ENCODE assay signal across 1 cellular context in the genomic region with DNA sequence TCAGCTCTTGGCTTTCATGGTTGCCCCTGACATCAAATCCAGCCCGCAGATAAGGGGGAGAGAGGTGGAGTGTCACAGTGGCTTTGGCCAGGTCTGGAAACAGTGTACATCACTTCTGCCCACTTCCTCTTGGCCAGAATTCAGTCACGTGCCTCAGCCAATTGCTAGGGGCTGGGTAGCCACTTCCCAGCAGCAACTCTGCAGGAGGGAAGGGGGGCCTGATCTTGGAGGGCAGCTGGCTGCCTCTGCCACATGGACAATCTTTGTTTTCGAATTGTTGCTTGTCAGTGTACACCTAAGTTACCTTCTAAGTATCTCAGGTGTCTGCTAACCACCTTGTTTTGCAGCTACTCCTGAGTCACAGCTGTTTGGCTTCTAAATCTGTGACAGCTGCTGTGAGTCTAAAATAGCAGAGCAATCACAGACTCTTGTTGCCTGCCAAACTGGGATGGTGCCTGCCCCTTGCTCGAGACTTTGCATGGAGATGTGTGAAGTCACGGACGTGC.
A peak's percentile ranks its signal among the peaks of the same experiment; 100 is the strongest.
TF ChIP-seq lines count a peak whose summit lies in the region.

No MANE protein-coding gene starts in this region.

TF ChIP-seq in K562, 482 proteins besides CTCF, POLR2A, EP300 and RAD21 (continued from another document):
- TF ChIP-seq ZBTB40 (IDR thresholded peaks at IDR 0.05) (no peak), ZBTB40 (CRISPR knock-in tag; IDR thresholded peaks at IDR 0.05) (no peak), ZSCAN29 (IDR thresholded peaks at IDR 0.05) (no peak), SAFB (IDR thresholded peaks at IDR 0.05; ENCODE audit: borderline replicate concordance, low read depth, low read length) (no peak), MEF2A (IDR thresholded peaks at IDR 0.05; ENCODE audit: control insufficient read depth, low read depth, low read length) (no peak), ZEB2 (IDR thresholded peaks at IDR 0.05) (0 out of 2 replicates have a peak, but pooled peaks have one; percentile 33), CBFA2T3 (IDR thresholded peaks at IDR 0.05) (0 out of 2 replicates have a peak, but pooled peaks have one; percentile 19), MYC (IDR thresholded peaks at IDR 0.05; ENCODE audit: low read depth, low read length) (no peak), MYC (CRISPR knock-in tag; IDR thresholded peaks at IDR 0.05; ENCODE audit: borderline replicate concordance, low read depth) (no peak), ZFP1 (CRISPR knock-in tag; IDR thresholded peaks at IDR 0.05) (no peak), GTF2A2 (tag; IDR thresholded peaks at IDR 0.05) (no peak), ZZZ3 (IDR thresholded peaks at IDR 0.05) (no peak), ZNF695 (CRISPR knock-in tag; IDR thresholded peaks at IDR 0.05) (no peak), NR2C2 (CRISPR knock-in tag; IDR thresholded peaks at IDR 0.05) (0 out of 2 replicates have a peak, but pooled peaks have one; percentile 34), NR2C2 (tag; IDR thresholded peaks at IDR 0.05) (no peak), RREB1 (CRISPR knock-in tag; IDR thresholded peaks at IDR 0.05) (0 out of 2 replicates have a peak, but pooled peaks have one; percentile 61), NFXL1 (CRISPR knock-in tag; IDR thresholded peaks at IDR 0.05) (no peak), JUND (IDR thresholded peaks at IDR 0.05; ENCODE audit: borderline replicate concordance, low read depth, low read length) (no peak), JUND (tag; IDR thresholded peaks at IDR 0.05; ENCODE audit: borderline replicate concordance, low read depth, low read length) (peak; percentile 15; the same call in 1 of the 3 replicates), NEUROD1 (IDR thresholded peaks at IDR 0.05; ENCODE audit: borderline replicate concordance, low read depth, low read length, partially characterized antibody) (no peak), ZNF143 (CRISPR knock-in tag; IDR thresholded peaks at IDR 0.05) (no peak), L3MBTL2 (IDR thresholded peaks at IDR 0.05) (peak; percentile 18; the same call in 1 of the 2 replicates), SMAD4 (CRISPR knock-in tag; conservative IDR thresholded peaks at IDR 0.05) (no peak; the same call in 1 of the 2 replicates), ELF4 (CRISPR knock-in tag; IDR thresholded peaks at IDR 0.05) (0 out of 2 replicates have a peak, but pooled peaks have one; percentile 45), BMI1 (IDR thresholded peaks at IDR 0.05; ENCODE audit: low read length) (no peak), MAZ (CRISPR knock-in tag; conservative IDR thresholded peaks at IDR 0.05 in 1 of 2, IDR thresholded peaks at IDR 0.05 in 1 of 2) (no peak; a peak in 1 of 4 replicates), ZFX (CRISPR knock-in tag; IDR thresholded peaks at IDR 0.05) (no peak), POLR3A (IDR thresholded peaks at IDR 0.05; ENCODE audit: borderline replicate concordance, extremely low read depth, insufficient read depth, insufficient read length) (no peak)
- TF ChIP-seq, protein P1, sequence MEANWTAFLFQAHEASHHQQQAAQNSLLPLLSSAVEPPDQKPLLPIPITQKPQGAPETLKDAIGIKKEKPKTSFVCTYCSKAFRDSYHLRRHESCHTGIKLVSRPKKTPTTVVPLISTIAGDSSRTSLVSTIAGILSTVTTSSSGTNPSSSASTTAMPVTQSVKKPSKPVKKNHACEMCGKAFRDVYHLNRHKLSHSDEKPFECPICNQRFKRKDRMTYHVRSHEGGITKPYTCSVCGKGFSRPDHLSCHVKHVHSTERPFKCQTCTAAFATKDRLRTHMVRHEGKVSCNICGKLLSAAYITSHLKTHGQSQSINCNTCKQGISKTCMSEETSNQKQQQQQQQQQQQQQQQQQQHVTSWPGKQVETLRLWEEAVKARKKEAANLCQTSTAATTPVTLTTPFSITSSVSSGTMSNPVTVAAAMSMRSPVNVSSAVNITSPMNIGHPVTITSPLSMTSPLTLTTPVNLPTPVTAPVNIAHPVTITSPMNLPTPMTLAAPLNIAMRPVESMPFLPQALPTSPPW (CRISPR knock-in tag; IDR thresholded peaks at IDR 0.05): peak; percentile 52
- TF ChIP-seq, protein P2, sequence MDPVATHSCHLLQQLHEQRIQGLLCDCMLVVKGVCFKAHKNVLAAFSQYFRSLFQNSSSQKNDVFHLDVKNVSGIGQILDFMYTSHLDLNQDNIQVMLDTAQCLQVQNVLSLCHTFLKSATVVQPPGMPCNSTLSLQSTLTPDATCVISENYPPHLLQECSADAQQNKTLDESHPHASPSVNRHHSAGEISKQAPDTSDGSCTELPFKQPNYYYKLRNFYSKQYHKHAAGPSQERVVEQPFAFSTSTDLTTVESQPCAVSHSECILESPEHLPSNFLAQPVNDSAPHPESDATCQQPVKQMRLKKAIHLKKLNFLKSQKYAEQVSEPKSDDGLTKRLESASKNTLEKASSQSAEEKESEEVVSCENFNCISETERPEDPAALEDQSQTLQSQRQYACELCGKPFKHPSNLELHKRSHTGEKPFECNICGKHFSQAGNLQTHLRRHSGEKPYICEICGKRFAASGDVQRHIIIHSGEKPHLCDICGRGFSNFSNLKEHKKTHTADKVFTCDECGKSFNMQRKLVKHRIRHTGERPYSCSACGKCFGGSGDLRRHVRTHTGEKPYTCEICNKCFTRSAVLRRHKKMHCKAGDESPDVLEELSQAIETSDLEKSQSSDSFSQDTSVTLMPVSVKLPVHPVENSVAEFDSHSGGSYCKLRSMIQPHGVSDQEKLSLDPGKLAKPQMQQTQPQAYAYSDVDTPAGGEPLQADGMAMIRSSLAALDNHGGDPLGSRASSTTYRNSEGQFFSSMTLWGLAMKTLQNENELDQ (CRISPR knock-in tag; IDR thresholded peaks at IDR 0.05; ENCODE audit: borderline replicate concordance): no peak
- TF ChIP-seq, protein P3, sequence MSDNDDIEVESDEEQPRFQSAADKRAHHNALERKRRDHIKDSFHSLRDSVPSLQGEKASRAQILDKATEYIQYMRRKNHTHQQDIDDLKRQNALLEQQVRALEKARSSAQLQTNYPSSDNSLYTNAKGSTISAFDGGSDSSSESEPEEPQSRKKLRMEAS (CRISPR knock-in tag; IDR thresholded peaks at IDR 0.05): peak; percentile 16; the same call in 1 of the 2 replicates
- TF ChIP-seq, protein P4, sequence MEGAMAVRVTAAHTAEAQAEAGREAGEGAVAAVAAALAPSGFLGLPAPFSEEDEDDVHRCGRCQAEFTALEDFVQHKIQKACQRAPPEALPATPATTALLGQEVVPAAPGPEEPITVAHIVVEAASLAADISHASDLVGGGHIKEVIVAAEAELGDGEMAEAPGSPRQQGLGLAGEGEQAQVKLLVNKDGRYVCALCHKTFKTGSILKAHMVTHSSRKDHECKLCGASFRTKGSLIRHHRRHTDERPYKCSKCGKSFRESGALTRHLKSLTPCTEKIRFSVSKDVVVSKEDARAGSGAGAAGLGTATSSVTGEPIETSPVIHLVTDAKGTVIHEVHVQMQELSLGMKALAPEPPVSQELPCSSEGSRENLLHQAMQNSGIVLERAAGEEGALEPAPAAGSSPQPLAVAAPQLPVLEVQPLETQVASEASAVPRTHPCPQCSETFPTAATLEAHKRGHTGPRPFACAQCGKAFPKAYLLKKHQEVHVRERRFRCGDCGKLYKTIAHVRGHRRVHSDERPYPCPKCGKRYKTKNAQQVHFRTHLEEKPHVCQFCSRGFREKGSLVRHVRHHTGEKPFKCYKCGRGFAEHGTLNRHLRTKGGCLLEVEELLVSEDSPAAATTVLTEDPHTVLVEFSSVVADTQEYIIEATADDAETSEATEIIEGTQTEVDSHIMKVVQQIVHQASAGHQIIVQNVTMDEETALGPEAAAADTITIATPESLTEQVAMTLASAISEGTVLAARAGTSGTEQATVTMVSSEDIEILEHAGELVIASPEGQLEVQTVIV (CRISPR knock-in tag; IDR thresholded peaks at IDR 0.05; ENCODE audit: borderline replicate concordance): no peak
